ENCODE assay signal across 22 cellular contexts in the genomic region with DNA sequence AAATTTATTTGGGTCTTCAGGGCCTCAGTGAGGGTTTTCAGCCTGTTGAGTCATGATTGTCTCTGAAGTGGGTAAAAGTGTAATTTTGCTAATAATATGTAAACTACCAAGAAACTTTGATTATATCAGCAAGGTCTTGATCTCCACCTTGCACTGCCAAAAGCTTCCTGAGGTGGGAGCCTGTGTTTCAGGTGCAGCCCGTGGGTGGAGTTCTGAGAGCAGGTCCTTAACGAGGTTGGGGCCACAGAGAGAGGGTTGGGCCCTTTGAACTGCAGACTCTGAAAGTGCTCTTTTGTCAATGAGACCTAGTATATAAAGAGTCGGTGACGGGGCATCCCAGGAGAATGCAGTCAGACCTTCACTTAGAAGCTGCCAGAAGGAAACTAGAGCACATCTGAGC.
"Had no signal": no experiment of that assay in that cellular context is flagged by ENCODE, and none has a peak within 500 bp of the region (broad histone marks: within the 10 kb centered on the region; RNA-seq: fewer than 3 reads in every experiment).

No MANE protein-coding gene starts in this region.

- H3K27me3 ChIP-seq: brain microvascular endothelial cell had no signal

- H3K36me3 Mint-ChIP-seq: activated CD4-positive, alpha-beta memory T cell treated with anti-CD3 and anti-CD28 coated beads for 36 hours; activated naive CD4-positive, alpha-beta T cell treated with anti-CD3 and anti-CD28 coated beads, Interleukin-2, amount 10 ng/mL, durations not matched to agents 7 days and 5 days; activated naive CD8-positive, alpha-beta T cell treated with anti-CD3 and anti-CD28 coated beads for 36 hours had no signal

- H3K27ac Mint-ChIP-seq: activated B cell treated with CpG ODN at 0.5 μM for 24 hours; activated CD4-positive, alpha-beta memory T cell treated with anti-CD3 and anti-CD28 coated beads for 36 hours; activated CD4-positive, alpha-beta T cell treated with anti-CD3 and anti-CD28 coated beads, Interleukin-2, amount 10 ng/mL, durations not matched to agents 7 days and 5 days; activated naive CD8-positive, alpha-beta T cell treated with anti-CD3 and anti-CD28 coated beads for 36 hours; activated T-helper 17 cell treated with anti-CD3 and anti-CD28 coated beads, Interleukin-2, amount 50 U/mL, for 72 hours; T-helper 1 cell treated with Interleukin-12 subunit alpha and Interleukin-12 subunit beta and Interleukin-4 antibody, amounts not matched to agents 30 μg/mL and 1 μg/mL, for 36 hours had no signal

- H3K4me3 Mint-ChIP-seq: activated B cell treated with CpG ODN at 0.5 μM for 24 hours; activated CD4-positive, alpha-beta memory T cell treated with anti-CD3 and anti-CD28 coated beads for 36 hours; activated CD4-positive, alpha-beta T cell treated with anti-CD3 and anti-CD28 coated beads, Interleukin-2, amount 10 ng/mL, durations not matched to agents 7 days and 5 days; activated naive CD4-positive, alpha-beta T cell treated with anti-CD3 and anti-CD28 coated beads, Interleukin-2, amount 10 ng/mL, durations not matched to agents 7 days and 5 days; activated naive CD8-positive, alpha-beta T cell treated with anti-CD3 and anti-CD28 coated beads for 36 hours; activated T-cell treated with anti-CD3 and anti-CD28 coated beads, Interleukin-2, amount 50 U/mL, for 4 hours; activated T-helper 17 cell treated with anti-CD3 and anti-CD28 coated beads, Interleukin-2, amount 50 U/mL, for 72 hours; T-helper 1 cell treated with Interleukin-12 subunit alpha and Interleukin-12 subunit beta and Interleukin-4 antibody, amounts not matched to agents 30 μg/mL and 1 μg/mL, for 36 hours had no signal

- H3K27ac ChIP-seq: brain microvascular endothelial cell, KMS-11, PC-9 had no signal

- DNase-seq: activated B cell treated with CpG ODN at 0.5 μM for 24 hours; activated CD4-positive, alpha-beta memory T cell treated with anti-CD3 and anti-CD28 coated beads for 36 hours; activated CD4-positive, alpha-beta T cell treated with anti-CD3 and anti-CD28 coated beads for 1 hour; activated CD4-positive, alpha-beta T cell treated with anti-CD3 and anti-CD28 coated beads, Interleukin-2, amount 10 ng/mL, durations not matched to agents 7 days and 5 days; activated CD8-positive, alpha-beta memory T cell treated with anti-CD3 and anti-CD28 coated beads for 24 hours; activated gamma-delta T cell; activated naive CD4-positive, alpha-beta T cell treated with anti-CD3 and anti-CD28 coated beads, Interleukin-2, amount 10 ng/mL, durations not matched to agents 7 days and 5 days; activated naive CD8-positive, alpha-beta T cell treated with anti-CD3 and anti-CD28 coated beads for 36 hours; activated T-cell treated with anti-CD3 and anti-CD28 coated beads, Interleukin-2, amount 50 U/mL, for 4 hours; brain microvascular endothelial cell; MM.1S; NCI-H1105 treated with DMSO at 0.1 percent for 48 hours; NCI-H1436 treated with DMSO at 0.1 percent for 48 hours; NCI-H187; NCI-H2081 treated with DMSO at 0.1 percent for 48 hours; NCI-H446; NCI-H524; PC-9; SHP77 treated with DMSO at 0.1 percent for 48 hours had no signal

- H3K27me3 Mint-ChIP-seq: activated B cell treated with CpG ODN at 0.5 μM for 24 hours; activated CD4-positive, alpha-beta memory T cell treated with anti-CD3 and anti-CD28 coated beads for 36 hours; activated CD4-positive, alpha-beta T cell treated with anti-CD3 and anti-CD28 coated beads, Interleukin-2, amount 10 ng/mL, durations not matched to agents 7 days and 5 days; activated naive CD4-positive, alpha-beta T cell treated with anti-CD3 and anti-CD28 coated beads, Interleukin-2, amount 10 ng/mL, durations not matched to agents 7 days and 5 days; activated naive CD8-positive, alpha-beta T cell treated with anti-CD3 and anti-CD28 coated beads for 36 hours had no signal

- H2AFZ ChIP-seq: PC-9 had no signal

- H3K36me3 ChIP-seq: brain microvascular endothelial cell had no signal

- H3K4me1 Mint-ChIP-seq: activated B cell treated with CpG ODN at 0.5 μM for 24 hours; activated CD4-positive, alpha-beta T cell treated with anti-CD3 and anti-CD28 coated beads, Interleukin-2, amount 10 ng/mL, durations not matched to agents 7 days and 5 days; activated naive CD4-positive, alpha-beta T cell treated with anti-CD3 and anti-CD28 coated beads, Interleukin-2, amount 10 ng/mL, durations not matched to agents 7 days and 5 days; activated naive CD8-positive, alpha-beta T cell treated with anti-CD3 and anti-CD28 coated beads for 36 hours; activated T-helper 17 cell treated with anti-CD3 and anti-CD28 coated beads, Interleukin-2, amount 50 U/mL, for 72 hours had no signal

- ATAC-seq: activated T-cell treated with anti-CD3 and anti-CD28 coated beads, Interleukin-2, amount 50 U/mL, for 4 hours; activated T-helper 17 cell treated with anti-CD3 and anti-CD28 coated beads, Interleukin-2, amount 50 U/mL, for 72 hours had no signal

- H3K9me3 Mint-ChIP-seq: activated B cell treated with CpG ODN at 0.5 μM for 24 hours; activated CD4-positive, alpha-beta memory T cell treated with anti-CD3 and anti-CD28 coated beads for 36 hours; activated CD4-positive, alpha-beta T cell treated with anti-CD3 and anti-CD28 coated beads, Interleukin-2, amount 10 ng/mL, durations not matched to agents 7 days and 5 days; activated naive CD8-positive, alpha-beta T cell treated with anti-CD3 and anti-CD28 coated beads for 36 hours; activated T-cell treated with anti-CD3 and anti-CD28 coated beads, Interleukin-2, amount 50 U/mL, for 4 hours; activated T-helper 17 cell treated with anti-CD3 and anti-CD28 coated beads, Interleukin-2, amount 50 U/mL, for 72 hours; T-helper 1 cell treated with Interleukin-12 subunit alpha and Interleukin-12 subunit beta and Interleukin-4 antibody, amounts not matched to agents 30 μg/mL and 1 μg/mL, for 36 hours had no signal

- H3K9ac ChIP-seq: KMS-11 had no signal

- H3K4me3 ChIP-seq: PC-9 had no signal

- H3K4me2 ChIP-seq: KMS-11, PC-9 had no signal
